Comparison of ENCODE assay signal across 28 cellular contexts in the genomic region with DNA sequence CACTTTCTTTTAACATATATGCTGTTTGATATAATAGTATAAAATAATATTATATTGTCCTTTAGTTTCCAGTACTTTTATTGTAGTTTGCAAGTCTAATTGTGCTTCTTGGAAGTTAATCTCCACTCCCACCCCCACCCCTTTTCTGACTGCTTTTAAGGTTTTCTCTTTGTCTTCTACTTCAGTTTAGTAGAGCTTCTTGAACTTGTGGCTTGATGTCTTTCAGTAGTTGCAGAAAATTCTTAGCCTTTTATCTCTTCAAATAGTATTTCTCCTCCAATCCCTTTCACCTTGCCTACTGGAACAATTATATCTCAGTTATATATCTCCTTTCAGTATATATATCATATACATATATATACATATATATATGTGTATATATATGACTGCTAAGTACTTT.
DNase-seq lines count a peak whose midpoint lies in the region; TF ChIP-seq lines count a peak whose summit lies in the region.
"Had no signal": no experiment of that assay in that cellular context is flagged by ENCODE, and none has a peak within 500 bp of the region (broad histone marks: within the 10 kb centered on the region; RNA-seq: fewer than 3 reads in every experiment).

No MANE protein-coding gene starts in this region.

- CTCF ChIA-PET in HEK293 (lab: Yijun Ruan, JAX) = no interaction called here

- H3K9me3 ChIP-seq in BLaER1 = no peaks in the 10 kb centered on the region
- no peaks in the 10 kb centered on the region for H3K9me3 ChIP-seq in HEK293 (ENCODE audit: control insufficient read depth, insufficient read depth, low read depth, low read length)
- H3K9me3 ChIP-seq: A549, BE2C, Caco-2 had no signal

- no peaks in the 10 kb centered on the region for H3K27me3 ChIP-seq in BLaER1
- H3K27me3 ChIP-seq: BE2C; BLaER1 treated with 17β-estradiol and CSF1 and Interleukin-3, amounts not matched to agents 10 nM and 100 nM had no signal

- H3K27ac ChIP-seq in BLaER1 (no peak overlapping the region), HEK293 (ENCODE audit: extremely low read depth, low read depth, low read length) (no peak overlapping the region)
- H3K27ac ChIP-seq: 22Rv1; A549; BLaER1 treated with 17β-estradiol and CSF1 and Interleukin-3, amounts not matched to agents 10 nM and 100 nM; C4-2B had no signal

- H3K4me2 ChIP-seq in BLaER1 = peak overlapping the region; percentile 14; the same call in 1 of the 2 replicates
- H3K4me2 ChIP-seq: A549 had no signal

- no peaks in the 10 kb centered on the region for H4K20me1 ChIP-seq in BLaER1
- H4K20me1 ChIP-seq: BLaER1 treated with 17β-estradiol and CSF1 and Interleukin-3, amounts not matched to agents 10 nM and 100 nM had no signal

- H3K4me1 ChIP-seq in BLaER1 (no peaks in the 10 kb centered on the region), HEK293 (ENCODE audit: control insufficient read depth, insufficient read depth, low read length) (no peaks in the 10 kb centered on the region)
- H3K4me1 ChIP-seq: A549, BE2C, Caco-2 had no signal

- H3K36me3 ChIP-seq in BLaER1 (no peaks in the 10 kb centered on the region), HEK293 (ENCODE audit: control insufficient read depth in 2 of 2, insufficient read depth in 1 of 2, low read length in 2 of 2) (no peaks in the 10 kb centered on the region)
- H3K36me3 ChIP-seq: BE2C; BLaER1 treated with 17β-estradiol and CSF1 and Interleukin-3, amounts not matched to agents 10 nM and 100 nM had no signal

- DNase-seq in NCI-H2107 (lab: John Stamatoyannopoulos, UW) (no peak), NCI-H2171 treated with DMSO at 0.1 percent for 48 hours (lab: John Stamatoyannopoulos, UW) (no peak)
- DNase-seq: 8988T; ACHN; AML-193; BE2C; C1 segment of cervical spinal cord; Caco-2; Calu3; CD4-positive, alpha-beta memory T cell; CD4-positive, alpha-beta T cell; CD4-positive, CD25-positive, alpha-beta regulatory T cell; CD8-positive, alpha-beta memory T cell; CD8-positive, alpha-beta T cell; COR-L47; DMS 273 treated with DMSO at 0.1 percent for 48 hours; DMS153; DMS53; DMS79; DMS79 treated with DMSO at 0.1 percent for 48 hours; DND-41; EL had no signal

- POLR2A ChIA-PET in HEK293 (lab: Yijun Ruan, JAX) = no interaction called here

- H3K4me3 ChIP-seq in BLaER1 (no peak overlapping the region), HEK293 (ENCODE audit: low read depth, low read length) (no peak overlapping the region)
- H3K4me3 ChIP-seq: A549; BLaER1 treated with 17β-estradiol and CSF1 and Interleukin-3, amounts not matched to agents 10 nM and 100 nM had no signal

- TF ChIP-seq CTCF in HEK293 (tag by site-specific recombination; IDR thresholded peaks at IDR 0.05) = no peak

- no peak overlapping the region for H3K9ac ChIP-seq in BLaER1
- H3K9ac ChIP-seq: BLaER1 treated with 17β-estradiol and CSF1 and Interleukin-3, amounts not matched to agents 10 nM and 100 nM had no signal

TF ChIP-seq in HEK293, 187 proteins besides CTCF, POLR2A, EP300 and RAD21:
- TF ChIP-seq ZBTB1 (tag by site-specific recombination; IDR thresholded peaks at IDR 0.05) (no peak), ZNF521 (tag by site-specific recombination; IDR thresholded peaks at IDR 0.05) (no peak), ZNF558 (tag by site-specific recombination; IDR thresholded peaks at IDR 0.05) (peak; percentile 95), GFI1B (tag by site-specific recombination; IDR thresholded peaks at IDR 0.05) (no peak), ZNF292 (tag by site-specific recombination; IDR thresholded peaks at IDR 0.05; ENCODE audit: borderline replicate concordance, low read depth) (no peak), HOXD13 (CRISPR knock-in tag; IDR thresholded peaks at IDR 0.05; ENCODE audit: borderline replicate concordance) (no peak), RBAK (tag by site-specific recombination; IDR thresholded peaks at IDR 0.05) (no peak)
- TF ChIP-seq, protein P1, sequence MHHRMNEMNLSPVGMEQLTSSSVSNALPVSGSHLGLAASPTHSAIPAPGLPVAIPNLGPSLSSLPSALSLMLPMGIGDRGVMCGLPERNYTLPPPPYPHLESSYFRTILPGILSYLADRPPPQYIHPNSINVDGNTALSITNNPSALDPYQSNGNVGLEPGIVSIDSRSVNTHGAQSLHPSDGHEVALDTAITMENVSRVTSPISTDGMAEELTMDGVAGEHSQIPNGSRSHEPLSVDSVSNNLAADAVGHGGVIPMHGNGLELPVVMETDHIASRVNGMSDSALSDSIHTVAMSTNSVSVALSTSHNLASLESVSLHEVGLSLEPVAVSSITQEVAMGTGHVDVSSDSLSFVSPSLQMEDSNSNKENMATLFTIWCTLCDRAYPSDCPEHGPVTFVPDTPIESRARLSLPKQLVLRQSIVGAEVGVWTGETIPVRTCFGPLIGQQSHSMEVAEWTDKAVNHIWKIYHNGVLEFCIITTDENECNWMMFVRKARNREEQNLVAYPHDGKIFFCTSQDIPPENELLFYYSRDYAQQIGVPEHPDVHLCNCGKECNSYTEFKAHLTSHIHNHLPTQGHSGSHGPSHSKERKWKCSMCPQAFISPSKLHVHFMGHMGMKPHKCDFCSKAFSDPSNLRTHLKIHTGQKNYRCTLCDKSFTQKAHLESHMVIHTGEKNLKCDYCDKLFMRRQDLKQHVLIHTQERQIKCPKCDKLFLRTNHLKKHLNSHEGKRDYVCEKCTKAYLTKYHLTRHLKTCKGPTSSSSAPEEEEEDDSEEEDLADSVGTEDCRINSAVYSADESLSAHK (tag by site-specific recombination; IDR thresholded peaks at IDR 0.05) = no peak
